9 cellular contexts compared by ENCODE assay signal in genomic region chr10:123149568-123150228, GRCh38. TPM values are rescaled to one million over a fixed set of nuclear protein-coding genes. Genes with fewer than 3 reads are reported as not detected.
A peak's percentile ranks its signal among the peaks of the same experiment; 100 is the strongest.
DNase-seq lines count a peak whose midpoint lies in the region; ATAC-seq, FAIRE-seq and TF ChIP-seq lines count a peak whose summit lies in the region.
"Had no signal": no experiment of that assay in that cellular context is flagged by ENCODE, and none has a peak within 500 bp of the region (broad histone marks: within the 10 kb centered on the region; RNA-seq: fewer than 3 reads in every experiment).

No MANE protein-coding gene starts in this region.

- CTCF ChIA-PET in T-cell (lab: Charles Lee) = interaction anchor here in 1 of 2 donors (0.5 to 2.0 kb wide), 2 partner anchors 15 to 32 kb away, joined by 3 to 4 read pairs; no protein-coding TSS in a partner anchor

- no peak for FAIRE-seq in D721Med (lab: Jason Lieb, UNC)

- H3K27ac Mint-ChIP-seq in T-cell (no peak overlapping the region), osteocyte (ENCODE audit: unreplicated experiment) (no peak overlapping the region)

- H3K4me3 ChIP-seq in epithelial cell of proximal tubule (ENCODE audit: low read depth, low read length) = peak overlapping the region; percentile 42

- H3K4me3 Mint-ChIP-seq in T-cell (peak overlapping the region; percentile 75 to 77 (median 76)), osteocyte (ENCODE audit: unreplicated experiment) (peak overlapping the region; percentile 75)

- peaks cover 3% of the 10 kb centered on the region for H3K36me3 Mint-ChIP-seq in T-cell
- peaks cover 2% of the 10 kb centered on the region for H3K36me3 Mint-ChIP-seq in osteocyte (ENCODE audit: unreplicated experiment)

- DNase-seq in COLO668 (lab: John Stamatoyannopoulos, UW; ENCODE audit: unreplicated experiment) (peak; percentile 38), T-cell (peak in 16 of 34 experiments; percentile 29 to 57 (median 43)), epithelial cell of proximal tubule (ENCODE audit: low read depth) (no peak), osteocyte (ENCODE audit: extremely low spot score, unreplicated experiment) (peak; percentile 83), NCI-H2029 (lab: John Stamatoyannopoulos, UW) (no peak), NK-92 (lab: John Stamatoyannopoulos, UW; ENCODE audit: unreplicated experiment) (no peak), DMS153 (lab: John Stamatoyannopoulos, UW) (no peak), D721Med (ENCODE audit: insufficient read length, low spot score) (no peak)

- POLR2A ChIA-PET in T-cell (lab: Charles Lee) = no interaction called here

- no peak for ATAC-seq in T-cell (replicated peaks in 1 of 4)

- H3K9me3 Mint-ChIP-seq in T-cell = no peaks in the 10 kb centered on the region
- no peaks in the 10 kb centered on the region for H3K9me3 Mint-ChIP-seq in osteocyte (ENCODE audit: unreplicated experiment)

- H3K27me3 Mint-ChIP-seq in T-cell = peaks cover 31 to 57% of the 10 kb centered on the region in 2 donors
- peaks cover 59% of the 10 kb centered on the region for H3K27me3 Mint-ChIP-seq in osteocyte (ENCODE audit: unreplicated experiment)

- H3K4me1 Mint-ChIP-seq in T-cell (peaks cover 50 to 66% (median 60%) of the 10 kb centered on the region in 3 donors), osteocyte (ENCODE audit: unreplicated experiment) (peaks cover 28% of the 10 kb centered on the region)

- TF ChIP-seq CTCF in epithelial cell of proximal tubule (conservative IDR thresholded peaks at IDR 0.05; ENCODE audit: low read depth, low read length) (no peak), osteocyte (IDR thresholded peaks at IDR 0.05) (no peak), D721Med (IDR thresholded peaks at IDR 0.05; ENCODE audit: insufficient read depth, missing control alignments) (no peak)

RNA-seq across cellular contexts. Expression of gene HMX2, which starts 1.8 kb away (rescaled TPM):
- not detected for total RNA-seq in T-cell
- not detected in 2 replicates for total RNA-seq in epithelial cell of proximal tubule
- not detected in 2 replicates for total RNA-seq in osteocyte
- total RNA-seq: dermis microvascular lymphatic vessel endothelial cell had no signal

RNA-seq across cellular contexts. Expression of gene BUB3, which starts 4.5 kb away (rescaled TPM):
- 100 to 1,000 TPM; 116 to 139 (median 127) TPM for total RNA-seq in T-cell
- 128 and 226 TPM in 2 replicates for total RNA-seq in epithelial cell of proximal tubule
- total RNA-seq in osteocyte = 84.4 and 97.0 TPM in 2 replicates

RNA-seq across cellular contexts. Expression of gene HMX3, which starts 13.9 kb away (rescaled TPM):
- total RNA-seq in T-cell (under 1 TPM in 1 of 5 donors, not detected in 4; 0.33 TPM), epithelial cell of proximal tubule (not detected in 2 replicates), osteocyte (not detected in 2 replicates)
- total RNA-seq: dermis microvascular lymphatic vessel endothelial cell had no signal

Comparison
In these comparisons a context has a peak if more than half of its experiments do, and no peak if none do; other contexts are left out.
1. DNase-seq: peak in COLO668 (single experiment) and osteocyte (single experiment); none in epithelial cell of proximal tubule (single experiment), NCI-H2029 (single experiment), NK-92 (single experiment), DMS153 (single experiment) and D721Med (single experiment).